ENCODE assay signal across 8 cellular contexts in the genomic region with DNA sequence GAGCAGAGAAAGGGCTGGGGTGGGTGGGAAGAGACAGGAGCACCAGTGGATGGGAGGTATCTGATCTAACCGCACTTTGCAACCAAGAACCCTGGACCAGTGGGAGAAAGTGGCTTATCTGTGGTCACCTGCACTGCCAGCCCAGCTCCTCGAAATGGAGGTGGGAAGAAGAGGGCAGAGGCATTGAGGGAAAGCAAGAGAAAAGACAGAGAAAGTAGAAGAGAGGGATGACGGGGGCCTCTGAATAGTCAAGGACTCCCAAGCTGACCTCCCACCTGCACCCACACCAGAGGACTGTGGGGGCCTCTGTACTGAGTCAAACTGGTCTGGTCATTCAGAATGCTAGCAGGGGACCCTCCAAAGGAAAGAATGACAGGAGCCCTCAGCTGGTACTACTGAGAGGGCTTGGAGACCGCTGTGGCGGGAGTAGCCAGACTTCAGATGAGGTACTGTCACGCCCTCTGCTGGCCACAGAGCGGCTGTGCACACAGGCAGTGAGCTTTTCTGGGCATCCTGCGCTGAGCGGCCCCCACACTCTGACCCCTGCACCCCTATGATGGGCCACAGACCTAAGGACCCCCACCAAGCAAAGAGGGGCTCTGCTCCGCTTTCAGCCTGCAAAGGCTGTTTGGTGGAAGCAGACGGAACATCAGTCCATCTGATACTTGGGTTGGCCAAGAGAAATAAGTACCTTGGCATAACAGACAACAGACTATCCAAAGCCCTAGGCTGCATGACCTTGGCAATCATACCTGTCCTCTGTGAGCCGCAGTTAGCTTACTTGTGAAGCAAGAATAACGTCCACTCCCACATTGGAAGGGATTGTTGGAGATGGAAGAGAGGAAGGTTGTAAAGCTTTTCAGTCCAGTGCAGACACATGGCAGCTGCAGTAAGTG.
A peak's percentile ranks its signal among the peaks of the same experiment; 100 is the strongest.
DNase-seq lines count a peak whose midpoint lies in the region; ATAC-seq and TF ChIP-seq lines count a peak whose summit lies in the region.

No MANE protein-coding gene starts in this region.

- no peaks in the 10 kb centered on the region for H3K9me3 ChIP-seq in SJCRH30 (replicated peaks)

- intact Hi-C loops in activated naive CD4-positive, alpha-beta T cell treated with anti-CD3 and anti-CD28 coated beads for 36 hours (cut with micrococcal nuclease) = loop anchor here (1.0 to 5.0 kb wide), 6 partner anchors 52 to 397 kb away; a partner anchor contains a TSS

- no peaks in the 10 kb centered on the region for H3K9me3 Mint-ChIP-seq in activated naive CD4-positive, alpha-beta T cell treated with anti-CD3 and anti-CD28 coated beads for 36 hours
- H3K9me3 Mint-ChIP-seq in glutamatergic neuron (ENCODE audit: unreplicated experiment) (no peaks in the 10 kb centered on the region), type B pancreatic cell (no peaks in the 10 kb centered on the region)

- CTCF ChIA-PET in activated naive CD4-positive, alpha-beta T cell treated with anti-CD3 and anti-CD28 coated beads for 36 hours (lab: Charles Lee) = interaction anchor here (0.6 to 4.4 kb wide), 34 partner anchors 9 to 399 kb away, joined by 3 to 41 read pairs (median 4); no protein-coding TSS in a partner anchor

- no peaks in the 10 kb centered on the region for H3K4me1 Mint-ChIP-seq in activated naive CD4-positive, alpha-beta T cell treated with anti-CD3 and anti-CD28 coated beads for 36 hours (ENCODE audit: low read depth)
- H3K4me1 Mint-ChIP-seq in glutamatergic neuron (ENCODE audit: low read depth, unreplicated experiment) (peaks cover 10% of the 10 kb centered on the region), type B pancreatic cell (ENCODE audit: unreplicated experiment) (peaks cover 20% of the 10 kb centered on the region)

- no peak overlapping the region for H3K27ac ChIP-seq in SJCRH30

- H3K27me3 ChIP-seq in SJCRH30 = no peaks in the 10 kb centered on the region

- H3K4me3 Mint-ChIP-seq in activated naive CD4-positive, alpha-beta T cell treated with anti-CD3 and anti-CD28 coated beads for 36 hours = no peak overlapping the region
- no peak overlapping the region for H3K4me3 Mint-ChIP-seq in glutamatergic neuron (ENCODE audit: unreplicated experiment)
- H3K4me3 Mint-ChIP-seq in type B pancreatic cell = no peak overlapping the region

- ATAC-seq in HG02610 (IDR thresholded peaks at IDR 0.05; ENCODE audit: unreplicated experiment) = no peak

- peak; percentile 73 for DNase-seq in EH (ENCODE audit: low read depth)
- peak; percentile 64 for DNase-seq in HuH-7 (ENCODE audit: low spot score)
- peak; percentile 50 to 77 for DNase-seq in SJCRH30
- DNase-seq in activated naive CD4-positive, alpha-beta T cell treated with anti-CD3 and anti-CD28 coated beads for 36 hours = peak; percentile 79
- DNase-seq in glutamatergic neuron = peak; percentile 88
- DNase-seq in pons (ENCODE audit: low spot score) = peak; percentile 52
- DNase-seq in type B pancreatic cell (ENCODE audit: extremely low spot score, unreplicated experiment) = peak; percentile 83

- no peaks in the 10 kb centered on the region for H3K36me3 Mint-ChIP-seq in activated naive CD4-positive, alpha-beta T cell treated with anti-CD3 and anti-CD28 coated beads for 36 hours (ENCODE audit: low read depth)
- H3K36me3 Mint-ChIP-seq in glutamatergic neuron (ENCODE audit: unreplicated experiment) (no peaks in the 10 kb centered on the region), type B pancreatic cell (no peaks in the 10 kb centered on the region)

- peak; percentile 99 for TF ChIP-seq CTCF in glutamatergic neuron (IDR thresholded peaks at IDR 0.05; ENCODE audit: partially characterized antibody, unreplicated experiment)
- TF ChIP-seq CTCF in type B pancreatic cell (conservative IDR thresholded peaks at IDR 0.05) = peak; percentile 98

- H3K27me3 Mint-ChIP-seq in activated naive CD4-positive, alpha-beta T cell treated with anti-CD3 and anti-CD28 coated beads for 36 hours (ENCODE audit: low read depth) = peaks cover 5% of the 10 kb centered on the region
- peaks cover 3% of the 10 kb centered on the region for H3K27me3 Mint-ChIP-seq in glutamatergic neuron (ENCODE audit: unreplicated experiment)
- peaks cover 20% of the 10 kb centered on the region for H3K27me3 Mint-ChIP-seq in type B pancreatic cell

- no peaks in the 10 kb centered on the region for H3K36me3 ChIP-seq in SJCRH30

- H3K4me1 ChIP-seq in SJCRH30 = no peaks in the 10 kb centered on the region

- H3K4me3 ChIP-seq in SJCRH30 = no peak overlapping the region

- H3K27ac Mint-ChIP-seq in activated naive CD4-positive, alpha-beta T cell treated with anti-CD3 and anti-CD28 coated beads for 36 hours = no peak overlapping the region
- H3K27ac Mint-ChIP-seq in glutamatergic neuron (ENCODE audit: unreplicated experiment) = no peak overlapping the region
- no peak overlapping the region for H3K27ac Mint-ChIP-seq in type B pancreatic cell
